Comparison of ENCODE assay signal across 2 cellular contexts in the genomic region with DNA sequence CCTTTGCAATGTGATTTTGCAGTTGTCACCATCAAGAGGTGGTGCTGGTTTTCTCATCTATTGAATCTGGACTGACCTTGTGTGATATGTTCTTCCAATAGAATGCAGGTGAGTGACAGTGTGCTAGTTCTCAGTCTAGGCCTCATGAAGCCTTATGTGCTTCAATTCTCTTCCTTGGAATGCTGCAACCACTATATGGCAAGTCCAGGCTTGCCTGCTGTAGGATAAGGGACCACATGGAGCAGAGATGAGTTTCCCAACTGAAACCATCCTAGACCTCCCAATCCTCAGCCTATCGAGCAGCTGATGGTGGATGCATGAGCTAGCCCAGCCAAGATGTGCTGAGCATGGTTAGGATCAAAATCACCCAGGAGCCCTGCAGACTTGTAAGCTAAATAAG.
TF ChIP-seq lines count a peak whose summit lies in the region.

No MANE protein-coding gene starts in this region.

TF ChIP-seq in IMR-90, 13 proteins besides CTCF, POLR2A, EP300 and RAD21:
- TF ChIP-seq ELK1 (IDR thresholded peaks at IDR 0.05; ENCODE audit: borderline replicate concordance, low read depth, low read length) (no peak), BHLHE40 (IDR thresholded peaks at IDR 0.05; ENCODE audit: low read depth, low read length) (no peak), CHD1 (IDR thresholded peaks at IDR 0.05; ENCODE audit: low read depth, low read length) (no peak), MXI1 (IDR thresholded peaks at IDR 0.05; ENCODE audit: borderline replicate concordance, low read depth, low read length) (no peak), RCOR1 (IDR thresholded peaks at IDR 0.05; ENCODE audit: insufficient replicate concordance, low read length) (no peak), CEBPB (IDR thresholded peaks at IDR 0.05; ENCODE audit: low read depth, low read length) (no peak), NFE2L2 (IDR thresholded peaks at IDR 0.05; ENCODE audit: low read depth, low read length) (no peak), FOS (IDR thresholded peaks at IDR 0.05; ENCODE audit: low read depth, low read length) (no peak), SMC3 (IDR thresholded peaks at IDR 0.05; ENCODE audit: low read depth, low read length) (no peak), USF2 (IDR thresholded peaks at IDR 0.05; ENCODE audit: low read depth, low read length) (no peak), RFX5 (IDR thresholded peaks at IDR 0.05; ENCODE audit: low read depth, low read length) (no peak), MAFK (IDR thresholded peaks at IDR 0.05; ENCODE audit: low read depth, low read length) (no peak)

TF ChIP-seq in H1, 55 proteins besides CTCF, POLR2A, EP300 and RAD21:
- TF ChIP-seq TEAD4 (IDR thresholded peaks at IDR 0.05; ENCODE audit: low read depth, low read length) (no peak), SAP30 (IDR thresholded peaks at IDR 0.05; ENCODE audit: insufficient read depth, insufficient replicate concordance, low read length) (no peak), KDM4A (IDR thresholded peaks at IDR 0.05; ENCODE audit: low read depth, low read length, severe bottlenecking) (no peak), CBX5 (IDR thresholded peaks at IDR 0.05; ENCODE audit: low read depth, low read length) (no peak), MAFK (IDR thresholded peaks at IDR 0.05; ENCODE audit: low read depth, low read length) (no peak), PHF8 (conservative IDR thresholded peaks at IDR 0.05; ENCODE audit: low read depth, low read length) (no peak)
